In genomic region chr15:87577336-87577735, GRCh38 we compare ENCODE assay signal across 19 cellular contexts.
"Had no signal": no experiment of that assay in that cellular context is flagged by ENCODE, and none has a peak within 500 bp of the region (broad histone marks: within the 10 kb centered on the region; RNA-seq: fewer than 3 reads in every experiment).

No MANE protein-coding gene starts in this region.

- H3K4me1 Mint-ChIP-seq: memory B cell; naive thymus-derived CD4-positive, alpha-beta T cell had no signal

- H3K27ac Mint-ChIP-seq: memory B cell; naive thymus-derived CD4-positive, alpha-beta T cell had no signal

- ATAC-seq: esophagus mucosa; gastroesophageal sphincter; heart left ventricle; left cardiac atrium; left lung; left ventricle myocardium superior; lower lobe of right lung; naive thymus-derived CD4-positive, alpha-beta T cell had no signal

- H3K4me3 Mint-ChIP-seq: memory B cell; naive thymus-derived CD4-positive, alpha-beta T cell had no signal

- DNase-seq: dermis blood vessel endothelial cell; dorsolateral prefrontal cortex; effector CD4-positive, alpha-beta T cell; effector memory CD4-positive, alpha-beta T cell; erythroblast; esophagus squamous epithelium; foreskin fibroblast; heart left ventricle; hippocampal formation; left cardiac atrium; left lung; left ventricle myocardium superior; lower lobe of right lung; midbrain; naive thymus-derived CD4-positive, alpha-beta T cell had no signal

- H3K36me3 Mint-ChIP-seq: memory B cell; naive thymus-derived CD4-positive, alpha-beta T cell had no signal

- H3K4me3 ChIP-seq: coronary artery, dorsolateral prefrontal cortex, esophagus squamous epithelium, gastroesophageal sphincter, heart left ventricle, left lung, lower lobe of right lung had no signal

- H3K27me3 Mint-ChIP-seq: memory B cell had no signal
